Comparison of ENCODE assay signal across 30 cellular contexts in the genomic region with DNA sequence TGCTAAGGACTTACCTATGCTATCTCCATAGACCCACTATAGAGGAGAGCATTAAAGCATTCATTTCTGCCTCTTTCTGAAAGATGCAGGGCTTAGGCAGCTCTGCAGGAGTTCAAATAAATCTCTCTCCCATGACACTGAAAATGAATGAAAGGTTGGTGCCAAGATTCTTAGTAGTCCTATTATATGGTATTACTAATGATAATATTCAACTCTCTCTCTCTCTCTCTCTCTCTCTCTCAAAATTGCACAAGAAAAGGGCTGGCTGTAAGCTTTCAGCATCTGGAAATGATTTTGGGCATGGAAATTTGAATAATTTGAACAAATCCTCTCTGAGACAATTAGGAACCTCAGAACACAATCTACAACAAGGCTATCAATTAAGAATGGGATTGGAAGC.
DNase-seq lines count a peak whose midpoint lies in the region; ATAC-seq and TF ChIP-seq lines count a peak whose summit lies in the region.
"Had no signal": no experiment of that assay in that cellular context is flagged by ENCODE, and none has a peak within 500 bp of the region (broad histone marks: within the 10 kb centered on the region; RNA-seq: fewer than 3 reads in every experiment).

No MANE protein-coding gene starts in this region.

- H3K4me3 ChIP-seq in AG09309 (ENCODE audit: control insufficient read depth, low read depth, low read length): no peak overlapping the region
- H3K4me3 ChIP-seq: hepatocyte, spleen had no signal

- CTCF ChIA-PET in activated naive CD4-positive, alpha-beta T cell treated with anti-CD3 and anti-CD28 coated beads, Interleukin-2, amount 10 ng/mL, durations not matched to agents 7 days and 5 days (lab: Charles Lee): no interaction called here

- ATAC-seq in HG03135 (IDR thresholded peaks at IDR 0.05; ENCODE audit: unreplicated experiment) (no peak), HG03039 (IDR thresholded peaks at IDR 0.05; ENCODE audit: unreplicated experiment) (no peak)
- ATAC-seq: activated CD4-positive, CD25-positive, alpha-beta regulatory T cell treated with anti-CD3 and anti-CD28 coated beads, Interleukin-2, amount 50 U/mL, for 24 hours; activated naive CD4-positive, alpha-beta T cell treated with anti-CD3 and anti-CD28 coated beads, Interleukin-2, amount 50 U/mL, for 72 hours; Panc1; T-cell had no signal

- H3K9me3 Mint-ChIP-seq in activated naive CD4-positive, alpha-beta T cell treated with anti-CD3 and anti-CD28 coated beads, Interleukin-2, amount 10 ng/mL, durations not matched to agents 7 days and 5 days: peaks cover 3% of the 10 kb centered on the region
- H3K9me3 Mint-ChIP-seq: activated T-helper 2 cell treated with anti-CD3 and anti-CD28 coated beads, Interferon-gamma antibody, Interleukin-2, Interleukin-4, amounts not matched to agents 10 μg/mL and 5 μg/mL and 100 μg/mL, durations not matched to agents 14 hours and 24 hours and 36 hours; nephron progenitor cell; type B pancreatic cell had no signal

- no peaks in the 10 kb centered on the region for H3K36me3 Mint-ChIP-seq in activated naive CD4-positive, alpha-beta T cell treated with anti-CD3 and anti-CD28 coated beads, Interleukin-2, amount 10 ng/mL, durations not matched to agents 7 days and 5 days
- H3K36me3 Mint-ChIP-seq: activated naive CD4-positive, alpha-beta T cell treated with anti-CD3 and anti-CD28 coated beads, Interleukin-2, amount 50 U/mL, for 72 hours; CD4-positive, alpha-beta memory T cell; T-cell; type B pancreatic cell had no signal

- DNase-seq in AG09309 (ENCODE audit: low read depth): peak; percentile 7
- peak; percentile 17 for DNase-seq in GM04503 (ENCODE audit: low read depth)
- peak; percentile 68 for DNase-seq in dedifferentiated amniotic fluid mesenchymal stem cell (ENCODE audit: extremely low spot score)
- peak; percentile 28 for DNase-seq in iris pigment epithelial cell (ENCODE audit: low read depth)
- no peak for DNase-seq in activated naive CD4-positive, alpha-beta T cell treated with anti-CD3 and anti-CD28 coated beads, Interleukin-2, amount 10 ng/mL, durations not matched to agents 7 days and 5 days
- DNase-seq: activated CD4-positive, alpha-beta T cell treated with anti-CD3 and anti-CD28 coated beads, Interleukin-2, amount 50 U/mL, for 48 hours; activated CD8-positive, alpha-beta memory T cell treated with anti-CD3 and anti-CD28 coated beads, Interleukin-2, amount 50 U/mL, for 48 hours; anterior cingulate cortex; CD4-positive, alpha-beta memory T cell; foreskin melanocyte; H7; IMR-90; left cardiac atrium; NCI-H1694; NCI-H2171 treated with DMSO at 0.1 percent for 48 hours; NCI-H524 treated with DMSO at 0.1 percent for 48 hours; nephron progenitor cell; SIG-M5; spleen; stimulated activated CD4-positive, alpha-beta T cell treated with anti-CD3 and anti-CD28 coated beads, Interleukin-2, amount 100 ng/mL, for 48 hours; T-cell had no signal

- no peak for TF ChIP-seq CTCF in AG09309 (IDR thresholded peaks at IDR 0.05; ENCODE audit: control insufficient read depth, insufficient read depth, low read depth, low read length, missing control alignments)

- no peak overlapping the region for H3K27ac Mint-ChIP-seq in activated naive CD4-positive, alpha-beta T cell treated with anti-CD3 and anti-CD28 coated beads, Interleukin-2, amount 10 ng/mL, durations not matched to agents 7 days and 5 days
- H3K27ac Mint-ChIP-seq: activated naive CD4-positive, alpha-beta T cell treated with anti-CD3 and anti-CD28 coated beads, Interleukin-2, amount 50 U/mL, for 72 hours; activated T-helper 2 cell treated with anti-CD3 and anti-CD28 coated beads, Interferon-gamma antibody, Interleukin-2, Interleukin-4, amounts not matched to agents 10 μg/mL and 5 μg/mL and 100 μg/mL, durations not matched to agents 14 hours and 24 hours and 36 hours; CD4-positive, alpha-beta memory T cell; nephron progenitor cell; T-cell; type B pancreatic cell had no signal

- H3K4me1 Mint-ChIP-seq in activated naive CD4-positive, alpha-beta T cell treated with anti-CD3 and anti-CD28 coated beads, Interleukin-2, amount 10 ng/mL, durations not matched to agents 7 days and 5 days: no peaks in the 10 kb centered on the region
- H3K4me1 Mint-ChIP-seq: CD4-positive, alpha-beta memory T cell; central memory CD8-positive, alpha-beta T cell; nephron progenitor cell; T-cell had no signal

- no peaks in the 10 kb centered on the region for H3K27me3 Mint-ChIP-seq in activated naive CD4-positive, alpha-beta T cell treated with anti-CD3 and anti-CD28 coated beads, Interleukin-2, amount 10 ng/mL, durations not matched to agents 7 days and 5 days
- H3K27me3 Mint-ChIP-seq: CD4-positive, alpha-beta memory T cell; central memory CD8-positive, alpha-beta T cell; T-cell had no signal

- H3K4me3 Mint-ChIP-seq in activated naive CD4-positive, alpha-beta T cell treated with anti-CD3 and anti-CD28 coated beads, Interleukin-2, amount 10 ng/mL, durations not matched to agents 7 days and 5 days: no peak overlapping the region
- H3K4me3 Mint-ChIP-seq: CD4-positive, alpha-beta memory T cell; central memory CD8-positive, alpha-beta T cell; nephron progenitor cell; T-cell; type B pancreatic cell had no signal
